Comparison of ENCODE assay signal across 12 cellular contexts in genomic region chr18:23578891-23579653, GRCh38. TPM values are rescaled to one million over a fixed set of nuclear protein-coding genes. Genes with fewer than 3 reads are reported as not detected.
DNase-seq lines count a peak whose midpoint lies in the region; TF ChIP-seq lines count a peak whose summit lies in the region.
"Had no signal": no experiment of that assay in that cellular context is flagged by ENCODE, and none has a peak within 500 bp of the region (broad histone marks: within the 10 kb centered on the region; RNA-seq: fewer than 3 reads in every experiment).

No MANE protein-coding gene starts in this region.

- POLR2A ChIA-PET in Caco-2 (lab: Charles Lee) = no interaction called here

- intact Hi-C loops in Caco-2 (cut with micrococcal nuclease; ENCODE audit: unreplicated experiment) = no loop called here

- H2AFZ ChIP-seq in Karpas-422 (ENCODE audit: low read length) = no peak overlapping the region
- H2AFZ ChIP-seq: hepatocyte had no signal

- H3K27ac ChIP-seq in Karpas-422 (ENCODE audit: low read length) = no peak overlapping the region
- H3K27ac ChIP-seq: breast epithelium, hepatocyte had no signal

- H3K4me1 ChIP-seq in Caco-2 = no peaks in the 10 kb centered on the region
- peaks cover 18% of the 10 kb centered on the region for H3K4me1 ChIP-seq in Karpas-422 (ENCODE audit: low read length)

- H3K4me3 ChIP-seq in Caco-2 (ENCODE audit: low read depth, low read length) (no peak overlapping the region), Karpas-422 (ENCODE audit: low read length) (no peak overlapping the region)
- H3K4me3 ChIP-seq: breast epithelium, hepatocyte had no signal

- H3K4me3 Mint-ChIP-seq in Caco-2 (ENCODE audit: unreplicated experiment) (no peak overlapping the region), chondrocyte (ENCODE audit: unreplicated experiment) (no peak overlapping the region), nephron (no peak overlapping the region)

- H3K36me3 Mint-ChIP-seq in Caco-2 (ENCODE audit: insufficient read depth, unreplicated experiment) (peaks cover 16% of the 10 kb centered on the region), chondrocyte (ENCODE audit: low read depth) (peaks cover 6% of the 10 kb centered on the region), nephron (ENCODE audit: low read depth) (peaks cover 25% of the 10 kb centered on the region)

- no peak overlapping the region for H3K4me2 ChIP-seq in Karpas-422 (ENCODE audit: low read depth, low read length, poor library complexity, severe bottlenecking)
- H3K4me2 ChIP-seq: hepatocyte had no signal

- no peak for DNase-seq in Caco-2
- peak; percentile 52 to 91 for DNase-seq in NOMO-1 (lab: John Stamatoyannopoulos, UW; ENCODE audit: unreplicated experiment in 2 of 2)
- no peak for DNase-seq in chondrocyte (ENCODE audit: low spot score)
- no peak for DNase-seq in NCI-H1417 (lab: John Stamatoyannopoulos, UW)
- DNase-seq in Karpas-422 = no peak
- DNase-seq in NCI-H82 treated with DMSO at 0.1 percent for 48 hours (lab: John Stamatoyannopoulos, UW; ENCODE audit: unreplicated experiment) = no peak
- no peak for DNase-seq in nucleus accumbens (lab: John Stamatoyannopoulos, UW)
- DNase-seq: activated CD4-positive, alpha-beta T cell treated with anti-CD3 and anti-CD28 coated beads, Interleukin-2, amount 50 U/mL, for 4 hours; naive B cell had no signal

- no peaks in the 10 kb centered on the region for H3K9me3 ChIP-seq in Caco-2
- no peaks in the 10 kb centered on the region for H3K9me3 ChIP-seq in Karpas-422 (ENCODE audit: low read length)
- H3K9me3 ChIP-seq: breast epithelium had no signal

- TF ChIP-seq CTCF in Caco-2 (IDR thresholded peaks at IDR 0.05; ENCODE audit: insufficient read depth in 1 of 2, low read depth in 1 of 2, low read length in 1 of 2, severe bottlenecking in 1 of 2, unreplicated experiment in 1 of 2) = no peak
- TF ChIP-seq CTCF in chondrocyte (IDR thresholded peaks at IDR 0.05) = no peak
- TF ChIP-seq CTCF in nephron (IDR thresholded peaks at IDR 0.05; ENCODE audit: unreplicated experiment in 3 of 3) = no peak

- H3K36me3 ChIP-seq in Caco-2 (ENCODE audit: control insufficient read depth, insufficient read depth, low read length) (no peaks in the 10 kb centered on the region), Karpas-422 (ENCODE audit: insufficient read depth, low read length) (no peaks in the 10 kb centered on the region)
- H3K36me3 ChIP-seq: breast epithelium had no signal

- no peaks in the 10 kb centered on the region for H4K20me1 ChIP-seq in Karpas-422 (ENCODE audit: insufficient read depth, low read depth, low read length)

- no peaks in the 10 kb centered on the region for H3K9me3 Mint-ChIP-seq in Caco-2 (ENCODE audit: unreplicated experiment)
- H3K9me3 Mint-ChIP-seq in chondrocyte (ENCODE audit: low read depth) = no peaks in the 10 kb centered on the region
- H3K9me3 Mint-ChIP-seq in nephron = no peaks in the 10 kb centered on the region
- H3K9me3 Mint-ChIP-seq: naive B cell had no signal

- peak overlapping the region; percentile 4 for H3K27ac Mint-ChIP-seq in Caco-2 (ENCODE audit: unreplicated experiment)
- H3K27ac Mint-ChIP-seq in chondrocyte (ENCODE audit: unreplicated experiment) = peak overlapping the region; percentile 37
- H3K27ac Mint-ChIP-seq in nephron = peak overlapping the region; percentile 1 to 18 (median 7)

- H3K4me1 Mint-ChIP-seq in Caco-2 (ENCODE audit: low read depth, unreplicated experiment) (no peaks in the 10 kb centered on the region), chondrocyte (ENCODE audit: low read depth) (peaks cover 56% of the 10 kb centered on the region), nephron (peaks cover 48% of the 10 kb centered on the region)

- CTCF ChIA-PET in Caco-2 (lab: Charles Lee) = no interaction called here

- no peaks in the 10 kb centered on the region for H3K9me2 ChIP-seq in Karpas-422 (replicated peaks; ENCODE audit: insufficient read depth, low read length)

- H3K27me3 Mint-ChIP-seq in Caco-2 (ENCODE audit: insufficient read depth, unreplicated experiment) = no peaks in the 10 kb centered on the region
- H3K27me3 Mint-ChIP-seq in chondrocyte (ENCODE audit: low read depth) = no peaks in the 10 kb centered on the region
- H3K27me3 Mint-ChIP-seq in nephron (ENCODE audit: low read depth) = no peaks in the 10 kb centered on the region
- H3K27me3 Mint-ChIP-seq: naive B cell had no signal

- no TSS peak for BruUV-seq in Caco-2 (replicated peaks; lab: Mats Ljungman, UMichigan)

- H3K27me3 ChIP-seq in Caco-2 (replicated peaks; ENCODE audit: control insufficient read depth, insufficient read depth, low read length) (no peaks in the 10 kb centered on the region), Karpas-422 (ENCODE audit: low read length) (no peaks in the 10 kb centered on the region)
- H3K27me3 ChIP-seq: breast epithelium, hepatocyte had no signal

- peaks cover 77% of the 10 kb centered on the region for H3K79me2 ChIP-seq in Karpas-422 (ENCODE audit: low read length)

- H3K9ac ChIP-seq in Karpas-422 (ENCODE audit: low read length) = no peak overlapping the region

RNA-seq across cellular contexts. Expression of gene NPC1, which starts 7.2 kb away (rescaled TPM):
- total RNA-seq in Caco-2 (2022) (29.5 and 32.8 TPM in 2 replicates), chondrocyte (31.4 to 48.2 TPM (median 45.5 TPM) in 3 replicates)
- total RNA-seq in Karpas-422 (2014; rRNA removed; shearing (Covaris generic); ENCODE audit: low replicate concordance) = 31.1 and 63.4 TPM in 2 replicates

Comparison
In these comparisons a context has a peak if more than half of its experiments do, and no peak if none do; other contexts are left out.
1. DNase-seq: peak in NOMO-1 (2 of 2); none in Caco-2 (0 of 2), chondrocyte (single experiment), NCI-H1417 (0 of 3), Karpas-422 (single experiment), NCI-H82 treated with DMSO at 0.1 percent for 48 hours (single experiment) and nucleus accumbens (0 of 56).
2. Peak in every context shown above with its lines, with median percentiles within 50 percentile points of each other: H3K27ac Mint-ChIP-seq.